Comparison of ENCODE assay signal across 7 cellular contexts in the genomic region with DNA sequence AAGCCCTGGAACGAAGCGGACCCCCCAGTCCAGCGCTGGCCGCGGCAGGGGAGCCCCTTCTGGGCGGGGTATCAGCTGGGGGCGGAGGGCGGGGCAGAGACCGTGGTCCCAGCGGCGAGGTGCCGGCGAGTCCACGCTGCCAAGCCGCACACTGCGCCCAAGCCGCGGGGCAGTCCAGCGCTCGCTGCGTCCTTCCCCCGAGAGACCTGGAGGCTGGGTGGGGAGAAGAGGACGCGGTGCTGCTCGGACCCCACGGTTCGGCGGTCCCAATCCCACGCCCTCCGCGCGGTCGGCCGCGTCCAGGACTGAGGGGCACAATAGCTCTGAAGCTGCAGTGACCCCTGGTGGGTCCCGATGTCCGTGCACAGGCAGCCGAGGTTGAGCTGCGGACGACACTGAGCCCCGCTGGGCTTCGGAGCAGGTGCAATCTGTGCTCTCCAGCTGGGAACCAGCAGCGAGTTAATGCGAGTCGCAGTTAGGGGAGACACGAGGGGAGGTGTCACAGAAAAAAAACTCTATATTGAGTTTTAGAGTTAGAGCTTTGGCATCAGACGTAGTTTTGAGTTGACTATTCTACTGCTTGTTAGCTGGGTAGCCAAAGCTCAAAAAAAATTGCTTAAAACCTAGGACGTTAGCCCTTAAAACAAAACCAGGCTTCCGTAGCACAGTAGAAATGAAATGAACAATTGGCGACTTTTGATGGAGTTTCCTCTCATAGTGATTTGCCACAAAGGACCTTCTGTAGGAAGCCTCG. TPM values are rescaled to one million over a fixed set of nuclear protein-coding genes. Genes with fewer than 3 reads are reported as not detected.
DNase-seq lines count a peak whose midpoint lies in the region; ATAC-seq and TF ChIP-seq lines count a peak whose summit lies in the region.

No MANE protein-coding gene starts in this region.

- TF ChIP-seq POLR2A in breast epithelium (IDR thresholded peaks at IDR 0.05): no peak
- TF ChIP-seq POLR2A in sigmoid colon (IDR thresholded peaks at IDR 0.05): no peak

- no peak for TF ChIP-seq EP300 in sigmoid colon (IDR thresholded peaks at IDR 0.05)

- TF ChIP-seq CTCF in GM10248 (IDR thresholded peaks at IDR 0.05; ENCODE audit: control extremely low read depth, extremely low read depth, low read depth, missing control alignments) (peak; percentile 91), breast epithelium (IDR thresholded peaks at IDR 0.05) (peak; percentile 76 to 91 (median 88)), sigmoid colon (IDR thresholded peaks at IDR 0.05) (peak; percentile 58 to 80 (median 68))

- peak; percentile 83 for DNase-seq in GM10248 (ENCODE audit: extremely low spot score)
- peak; percentile 72 to 87 for DNase-seq in breast epithelium (ENCODE audit: low spot score in 2 of 2)
- DNase-seq in sigmoid colon: peak; percentile 88

- H3K9ac ChIP-seq in HUES48 (ENCODE audit: low read depth, low read length): no peak overlapping the region

- H3K36me3 ChIP-seq in HUES48 (ENCODE audit: control insufficient read depth, insufficient read depth, low read length): no peaks in the 10 kb centered on the region
- no peaks in the 10 kb centered on the region for H3K36me3 ChIP-seq in breast epithelium
- no peaks in the 10 kb centered on the region for H3K36me3 ChIP-seq in sigmoid colon

- H3K27me3 ChIP-seq in HUES48 (ENCODE audit: control insufficient read depth, insufficient read depth, low read length): peaks cover 54% of the 10 kb centered on the region
- no peaks in the 10 kb centered on the region for H3K27me3 ChIP-seq in breast epithelium
- peaks cover 0 to 4% (median 0%) of the 10 kb centered on the region in 3 donors for H3K27me3 ChIP-seq in sigmoid colon

- POLR2A ChIA-PET in GM10248 (lab: Yijun Ruan, JAX): interaction anchor here (1.5 kb wide), 1 partner anchor 259 kb away, joined by 3 read pairs; no protein-coding TSS in a partner anchor

- peak overlapping the region; percentile 78 for H3K4me3 ChIP-seq in HUES48 (ENCODE audit: low read depth, low read length)
- H3K4me3 ChIP-seq in breast epithelium: peak overlapping the region; percentile 68 to 85 (median 72)
- peak overlapping the region; percentile 83 for H3K4me3 ChIP-seq in iPS-18c (ENCODE audit: insufficient read depth, low read depth, low read length)
- H3K4me3 ChIP-seq in sigmoid colon: peak overlapping the region; percentile 57 to 90 (median 70)

- H3K9me3 ChIP-seq in HUES48 (ENCODE audit: control insufficient read depth, insufficient read depth, low read length) (no peaks in the 10 kb centered on the region), breast epithelium (no peaks in the 10 kb centered on the region), iPS-18c (ENCODE audit: control insufficient read depth, insufficient read depth, low read length) (no peaks in the 10 kb centered on the region), sigmoid colon (no peaks in the 10 kb centered on the region)

- peak; percentile 85 for ATAC-seq in GM21529 (IDR thresholded peaks at IDR 0.05; ENCODE audit: unreplicated experiment)

- CTCF ChIA-PET in GM10248 (lab: Yijun Ruan, JAX): interaction anchor here (0.6 to 6.2 kb wide), 49 partner anchors 9 to 1190 kb away, joined by 3 to 115 read pairs (median 4); no protein-coding TSS in a partner anchor

- intact Hi-C loops in breast epithelium (cut with DNase I; ENCODE audit: low total_unique reads) (no loop called here), sigmoid colon (cut with DNase I) (loop anchor here (1.0 to 2.0 kb wide), 2 partner anchors 209 to 245 kb away; no protein-coding TSS in a partner anchor)

- H3K4me1 ChIP-seq in HUES48 (ENCODE audit: control insufficient read depth, insufficient read depth, low read length) (peaks cover 8% of the 10 kb centered on the region), breast epithelium (no peaks in the 10 kb centered on the region), sigmoid colon (peaks cover 0 to 10% (median 4%) of the 10 kb centered on the region in 4 donors)

- H3K27ac ChIP-seq in HUES48 (ENCODE audit: low read depth, low read length) (no peak overlapping the region), breast epithelium (peak overlapping the region; percentile 70 to 81), sigmoid colon (peak overlapping the region; percentile 70 to 81 (median 72))

- WGBS in sigmoid colon, 2 donors: 1 to 3% methylated on average over 51 of the region's 51 CpGs

TF ChIP-seq in PFSK-1, 5 proteins besides CTCF, POLR2A, EP300 and RAD21:
- TF ChIP-seq SIN3A (IDR thresholded peaks at IDR 0.05; ENCODE audit: borderline replicate concordance, insufficient read depth, low read length) (no peak), FOXP2 (optimal IDR thresholded peaks at IDR 0.05; ENCODE audit: borderline replicate concordance, extremely low read depth, extremely low read length, insufficient read depth) (peak; percentile 65)

RNA-seq across cellular contexts. Expression of gene EPB41L4A, which starts 1.2 kb away (rescaled TPM):
- polyA plus RNA-seq in PFSK-1 (2012; ENCODE audit: insufficient read length, low read depth): 0.13 TPM
- 10 to 100 TPM; 22.0 to 25.9 (median 22.6) TPM for total RNA-seq in breast epithelium
- 10 to 100 TPM in 1 of 4 donors, 1 to 10 TPM in 3; 4.1 to 75.3 (median 7.3) TPM for total RNA-seq in sigmoid colon
- 1 to 10 TPM; 3.7 to 4.8 (median 4.6) TPM for polyA plus RNA-seq in sigmoid colon
